24 cellular contexts compared by ENCODE assay signal in the genomic region with DNA sequence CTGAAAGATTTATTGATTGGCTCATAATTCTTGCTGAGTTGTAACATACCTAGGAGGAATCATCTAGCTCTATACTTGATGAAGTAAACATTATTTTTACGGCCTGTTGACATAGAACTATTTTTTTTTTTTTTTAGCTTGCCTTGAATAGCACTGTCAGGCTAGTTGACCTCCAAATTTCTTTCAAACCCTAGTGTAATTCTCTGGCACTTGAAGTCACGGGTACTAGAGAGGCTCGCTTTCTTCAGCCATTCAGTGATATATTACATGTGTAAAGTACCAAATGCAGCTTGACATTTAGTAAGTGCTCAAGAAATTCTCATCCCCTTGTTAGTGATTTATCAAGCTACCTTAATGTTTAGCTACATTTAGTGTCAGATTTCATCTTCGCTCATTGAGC. TPM values are rescaled to one million over a fixed set of nuclear protein-coding genes. Genes with fewer than 3 reads are reported as not detected.
DNase-seq lines count a peak whose midpoint lies in the region; ATAC-seq and TF ChIP-seq lines count a peak whose summit lies in the region.
"Had no signal": no experiment of that assay in that cellular context is flagged by ENCODE, and none has a peak within 500 bp of the region (broad histone marks: within the 10 kb centered on the region; RNA-seq: fewer than 3 reads in every experiment).

No MANE protein-coding gene starts in this region.

- H3K9me3 Mint-ChIP-seq in activated CD4-positive, alpha-beta T cell treated with anti-CD3 and anti-CD28 coated beads, Interleukin-2, amount 10 ng/mL, durations not matched to agents 24 days and 14 days, result no peaks in the 10 kb centered on the region
- no peaks in the 10 kb centered on the region for H3K9me3 Mint-ChIP-seq in activated naive CD4-positive, alpha-beta T cell treated with anti-CD3 and anti-CD28 coated beads for 36 hours
- H3K9me3 Mint-ChIP-seq: CD8-positive, alpha-beta memory T cell; GM23338; IgD-negative memory B cell had no signal

- WGBS in lung, 2 donors, result 80 to 90% methylated on average over 4 of the region's 4 CpGs

- no peaks in the 10 kb centered on the region for H3K9me3 ChIP-seq in lung (ENCODE audit: control insufficient read depth in 2 of 2, insufficient read depth in 1 of 2, low read length in 1 of 2)
- no peaks in the 10 kb centered on the region for H3K9me3 ChIP-seq in Peyer's patch
- H3K9me3 ChIP-seq: HAP-1, SJSA1 had no signal

- H3K4me3 ChIP-seq in lung (no peak overlapping the region), Peyer's patch (no peak overlapping the region)
- H3K4me3 ChIP-seq: GM23338, HAP-1, SJSA1 had no signal

- TF ChIP-seq CTCF in lung (IDR thresholded peaks at IDR 0.05; ENCODE audit: control extremely low read depth, extremely low read depth), result no peak
- TF ChIP-seq CTCF in Peyer's patch (IDR thresholded peaks at IDR 0.05), result no peak

- H3K27ac ChIP-seq in lung (ENCODE audit: low read depth in 1 of 2, low read length in 1 of 2) (no peak overlapping the region), Peyer's patch (no peak overlapping the region)
- H3K27ac ChIP-seq: C4-2B, SJSA1 had no signal

- CTCF ChIA-PET in activated naive CD4-positive, alpha-beta T cell treated with anti-CD3 and anti-CD28 coated beads for 36 hours (lab: Charles Lee), result interaction anchor here (1.6 kb wide), 1 partner anchor 27 kb away, joined by 6 read pairs; no protein-coding TSS in a partner anchor

- no peak for TF ChIP-seq POLR2A in Peyer's patch (IDR thresholded peaks at IDR 0.05)

- peak; percentile 21 for DNase-seq in activated CD4-positive, alpha-beta T cell treated with anti-CD3 and anti-CD28 coated beads, Interleukin-2, amount 10 ng/mL, durations not matched to agents 24 days and 14 days
- DNase-seq in activated CD4-positive, alpha-beta T cell treated with anti-CD3 and anti-CD28 coated beads for 4 hours, result no peak
- DNase-seq in NCI-H69 (lab: John Stamatoyannopoulos, UW) (peak; percentile 21), lung (ENCODE audit: low spot score) (no peak), Peyer's patch (no peak)
- no peak for DNase-seq in activated naive CD4-positive, alpha-beta T cell treated with anti-CD3 and anti-CD28 coated beads for 36 hours
- DNase-seq: 8988T; CD8-positive, alpha-beta memory T cell; EL; GF-D8; NCI-H1105; NCI-H1694 treated with DMSO at 0.1 percent for 48 hours; NCI-H2081 treated with DMSO at 0.1 percent for 48 hours; NCI-H510A treated with DMSO at 0.1 percent for 48 hours; NCI-H82; OCI-M1; T-helper 1 cell had no signal

- no peak overlapping the region for H3K27ac Mint-ChIP-seq in activated CD4-positive, alpha-beta T cell treated with anti-CD3 and anti-CD28 coated beads, Interleukin-2, amount 10 ng/mL, durations not matched to agents 24 days and 14 days
- no peak overlapping the region for H3K27ac Mint-ChIP-seq in activated naive CD4-positive, alpha-beta T cell treated with anti-CD3 and anti-CD28 coated beads for 36 hours
- H3K27ac Mint-ChIP-seq: CD8-positive, alpha-beta memory T cell; GM23338; IgD-negative memory B cell had no signal

- H3K4me3 Mint-ChIP-seq in activated CD4-positive, alpha-beta T cell treated with anti-CD3 and anti-CD28 coated beads, Interleukin-2, amount 10 ng/mL, durations not matched to agents 24 days and 14 days, result no peak overlapping the region
- H3K4me3 Mint-ChIP-seq in activated naive CD4-positive, alpha-beta T cell treated with anti-CD3 and anti-CD28 coated beads for 36 hours, result no peak overlapping the region
- H3K4me3 Mint-ChIP-seq: CD8-positive, alpha-beta memory T cell; GM23338; IgD-negative memory B cell had no signal

- H3K27me3 Mint-ChIP-seq in activated CD4-positive, alpha-beta T cell treated with anti-CD3 and anti-CD28 coated beads, Interleukin-2, amount 10 ng/mL, durations not matched to agents 24 days and 14 days, result peaks cover 40% of the 10 kb centered on the region
- H3K27me3 Mint-ChIP-seq in activated naive CD4-positive, alpha-beta T cell treated with anti-CD3 and anti-CD28 coated beads for 36 hours (ENCODE audit: low read depth), result peaks cover 5% of the 10 kb centered on the region

- intact Hi-C loops in activated CD4-positive, alpha-beta T cell treated with anti-CD3 and anti-CD28 coated beads, Interleukin-2, amount 10 ng/mL, durations not matched to agents 24 days and 14 days (cut with micrococcal nuclease), result no loop called here
- intact Hi-C loops in activated naive CD4-positive, alpha-beta T cell treated with anti-CD3 and anti-CD28 coated beads for 36 hours (cut with micrococcal nuclease), result no loop called here

- H3K4me1 ChIP-seq in lung (ENCODE audit: control insufficient read depth in 2 of 2, insufficient read depth in 2 of 2, low read length in 2 of 2) (no peaks in the 10 kb centered on the region), Peyer's patch (no peaks in the 10 kb centered on the region)

- H3K36me3 ChIP-seq in lung (ENCODE audit: control insufficient read depth in 2 of 2, insufficient read depth in 2 of 2, low read length in 2 of 2), result no peaks in the 10 kb centered on the region
- H3K36me3 ChIP-seq in Peyer's patch, result no peaks in the 10 kb centered on the region
- H3K36me3 ChIP-seq: HAP-1, SJSA1 had no signal

- H3K27me3 ChIP-seq in lung (ENCODE audit: control insufficient read depth, insufficient read depth), result no peaks in the 10 kb centered on the region
- no peaks in the 10 kb centered on the region for H3K27me3 ChIP-seq in Peyer's patch

- no peaks in the 10 kb centered on the region for H3K4me1 Mint-ChIP-seq in activated CD4-positive, alpha-beta T cell treated with anti-CD3 and anti-CD28 coated beads, Interleukin-2, amount 10 ng/mL, durations not matched to agents 24 days and 14 days
- no peaks in the 10 kb centered on the region for H3K4me1 Mint-ChIP-seq in activated naive CD4-positive, alpha-beta T cell treated with anti-CD3 and anti-CD28 coated beads for 36 hours (ENCODE audit: low read depth)
- H3K4me1 Mint-ChIP-seq: CD8-positive, alpha-beta memory T cell; IgD-negative memory B cell had no signal

- peak; percentile 19 for ATAC-seq in lung (ENCODE audit: insufficient read depth, low FRiP score)
- ATAC-seq in HG03521 (IDR thresholded peaks at IDR 0.05; ENCODE audit: unreplicated experiment), result no peak
- ATAC-seq: GM23338, Right ventricle myocardium inferior had no signal

- H3K36me3 Mint-ChIP-seq in activated CD4-positive, alpha-beta T cell treated with anti-CD3 and anti-CD28 coated beads, Interleukin-2, amount 10 ng/mL, durations not matched to agents 24 days and 14 days (ENCODE audit: low read depth), result no peaks in the 10 kb centered on the region
- no peaks in the 10 kb centered on the region for H3K36me3 Mint-ChIP-seq in activated naive CD4-positive, alpha-beta T cell treated with anti-CD3 and anti-CD28 coated beads for 36 hours (ENCODE audit: low read depth)
- H3K36me3 Mint-ChIP-seq: CD8-positive, alpha-beta memory T cell had no signal

RNA-seq across cellular contexts. Expression of a gene that starts 2.9 kb away (rescaled TPM):
- total RNA-seq in activated CD4-positive, alpha-beta T cell treated with anti-CD3 and anti-CD28 coated beads, Interleukin-2, amount 10 ng/mL, durations not matched to agents 24 days and 14 days, result not detected in 2 replicates
- total RNA-seq in lung, result not detected
- polyA plus RNA-seq in lung, result not detected
- not detected for total RNA-seq in Peyer's patch
- total RNA-seq in activated naive CD4-positive, alpha-beta T cell treated with anti-CD3 and anti-CD28 coated beads for 36 hours, result not detected
- total RNA-seq: CD8-positive, alpha-beta memory T cell; GM23338; Right ventricle myocardium inferior; SJSA1 had no signal
- polyA plus RNA-seq: CD8-positive, alpha-beta memory T cell; GM23338; IgD-negative memory B cell had no signal

RNA-seq across cellular contexts. Expression of a gene that starts 42.0 kb away (rescaled TPM):
- total RNA-seq in activated CD4-positive, alpha-beta T cell treated with anti-CD3 and anti-CD28 coated beads, Interleukin-2, amount 10 ng/mL, durations not matched to agents 24 days and 14 days, result not detected in 2 replicates
- total RNA-seq in lung, result under 1 TPM in 1 of 2 donors, not detected in 1; 0.20 TPM
- 1 to 10 TPM in 1 of 2 donors, under 1 TPM in 1; 0.20 to 1.4 TPM for polyA plus RNA-seq in lung
- not detected for total RNA-seq in Peyer's patch
- not detected for total RNA-seq in activated naive CD4-positive, alpha-beta T cell treated with anti-CD3 and anti-CD28 coated beads for 36 hours
- total RNA-seq: CD8-positive, alpha-beta memory T cell; GM23338; Right ventricle myocardium inferior; SJSA1 had no signal
- polyA plus RNA-seq: CD8-positive, alpha-beta memory T cell; GM23338; IgD-negative memory B cell had no signal

Comparison
In these comparisons a context has a peak if more than half of its experiments do, and no peak if none do; other contexts are left out.
1. DNase-seq: peak in activated CD4-positive, alpha-beta T cell treated with anti-CD3 and anti-CD28 coated beads, Interleukin-2, amount 10 ng/mL, durations not matched to agents 24 days and 14 days (single experiment) and NCI-H69 (single experiment); none in activated CD4-positive, alpha-beta T cell treated with anti-CD3 and anti-CD28 coated beads for 4 hours (0 of 2), lung (single experiment), Peyer's patch (0 of 3) and activated naive CD4-positive, alpha-beta T cell treated with anti-CD3 and anti-CD28 coated beads for 36 hours (single experiment).